In the genomic region with DNA sequence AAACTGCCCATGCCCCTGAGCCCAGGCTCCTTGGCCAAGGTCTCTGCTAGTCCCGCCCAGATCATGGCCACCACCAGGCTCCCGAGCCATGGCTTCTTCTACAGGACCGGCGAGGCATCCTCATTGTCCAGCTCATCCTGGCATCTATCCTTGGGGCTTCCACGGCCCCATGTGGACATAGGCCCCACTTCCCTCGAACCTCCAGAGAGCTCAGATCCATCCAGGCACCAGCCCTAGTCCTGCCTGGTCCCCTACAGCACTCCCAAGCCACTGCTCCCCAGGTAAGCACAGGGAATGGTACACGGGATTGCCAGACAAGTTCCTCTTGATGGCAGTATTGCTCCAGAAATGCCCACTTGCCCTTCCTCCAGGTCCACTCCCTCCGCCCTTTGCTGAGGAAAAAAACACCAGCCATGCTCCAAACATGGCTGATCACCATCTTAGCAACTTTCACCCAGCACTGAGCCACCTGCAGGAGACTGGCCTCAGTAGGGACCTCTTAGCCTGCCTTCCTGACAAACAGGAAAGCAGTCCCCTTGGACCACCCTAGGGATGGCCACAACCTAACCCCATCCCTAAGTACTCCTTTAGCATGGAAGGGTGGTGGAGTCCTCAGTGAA, we compare ENCODE assay signal across 8 cellular contexts.
DNase-seq lines count a peak whose midpoint lies in the region; ATAC-seq and TF ChIP-seq lines count a peak whose summit lies in the region.

No MANE protein-coding gene starts in this region.

- no peak overlapping the region for H3K4me2 ChIP-seq in smooth muscle cell

- no peaks in the 10 kb centered on the region; the same call in none of the 2 replicates for H3K36me3 ChIP-seq in H7 (replicated peaks; ENCODE audit: control insufficient read depth, insufficient read depth, low read length)
- no peaks in the 10 kb centered on the region for H3K36me3 ChIP-seq in smooth muscle cell (ENCODE audit: low read depth)

- no peak overlapping the region for H2AFZ ChIP-seq in smooth muscle cell (ENCODE audit: low read depth)

- H4K20me1 ChIP-seq in smooth muscle cell (ENCODE audit: low read depth) = peaks cover 10% of the 10 kb centered on the region

- POLR2A ChIA-PET in RWPE1 (lab: Yijun Ruan, JAX; ENCODE audit: low non-redundant PET) = no interaction called here

- H3K4me1 ChIP-seq in smooth muscle cell (ENCODE audit: low read depth) = no peaks in the 10 kb centered on the region

- DNase-seq in GM13976 (ENCODE audit: low spot score) (peak; percentile 45), H7 (peak; percentile 32), NCI-H1417 treated with DMSO at 0.1 percent for 48 hours (lab: John Stamatoyannopoulos, UW) (peak; percentile 84), astrocyte of the hippocampus (ENCODE audit: low read depth, low spot score) (peak; percentile 45), omental fat pad (ENCODE audit: low spot score) (peak; percentile 57), smooth muscle cell (lab: John Stamatoyannopoulos, UW; ENCODE audit: unreplicated experiment) (no peak), foreskin fibroblast (no peak), RWPE1 (ENCODE audit: low spot score) (no peak)

- H3F3A ChIP-seq in smooth muscle cell (ENCODE audit: low read depth) = no peaks in the 10 kb centered on the region

- H3K9me3 ChIP-seq in smooth muscle cell (replicated peaks; ENCODE audit: low read depth) = no peaks in the 10 kb centered on the region

- H3K4me3 ChIP-seq in H7 (ENCODE audit: insufficient read depth, low read depth, low read length) (no peak overlapping the region), smooth muscle cell (no peak overlapping the region), foreskin fibroblast (ENCODE audit: low read depth in 1 of 2, low read length in 2 of 2) (no peak overlapping the region)

- in situ Hi-C loops in GM13976 (cut with MboI; ENCODE audit: low sequenced_read_pairs, unreplicated experiment) = no loop called here

- no peaks in the 10 kb centered on the region for H3K79me2 ChIP-seq in smooth muscle cell (ENCODE audit: low read depth)

- H3K27me3 ChIP-seq in H7 (ENCODE audit: control insufficient read depth, insufficient read depth, low read length) = no peaks in the 10 kb centered on the region
- H3K27me3 ChIP-seq in smooth muscle cell (ENCODE audit: low read depth) = no peaks in the 10 kb centered on the region

- WGBS in smooth muscle cell (ENCODE audit: low lambda C conversion rate) = 95% methylated on average over 8 of the region's 8 CpGs

- no peak overlapping the region for H3K27ac ChIP-seq in smooth muscle cell (ENCODE audit: low read depth)
- no peak overlapping the region for H3K27ac ChIP-seq in RWPE1

- TF ChIP-seq CTCF in GM13976 (IDR thresholded peaks at IDR 0.05; ENCODE audit: borderline replicate concordance, control extremely low read depth, extremely low read depth, insufficient read depth, missing control alignments) (peak; percentile 32), omental fat pad (IDR thresholded peaks at IDR 0.05) (no peak), smooth muscle cell (IDR thresholded peaks at IDR 0.05; ENCODE audit: borderline replicate concordance, insufficient read depth, poor library complexity, severe bottlenecking) (no peak), foreskin fibroblast (IDR thresholded peaks at IDR 0.05; ENCODE audit: low read depth, low read length) (no peak), RWPE1 (conservative IDR thresholded peaks at IDR 0.05; ENCODE audit: low read depth) (no peak)

- CTCF ChIA-PET in RWPE1 (lab: Yijun Ruan, JAX) = no interaction called here

- H3K9ac ChIP-seq in smooth muscle cell (ENCODE audit: low read depth) = no peak overlapping the region

- ATAC-seq in omental fat pad (ENCODE audit: low FRiP score) = no peak

Comparison
In these comparisons a context has a peak if more than half of its experiments do, and no peak if none do; other contexts are left out.
1. DNase-seq: peak in GM13976 (single experiment), H7 (single experiment), NCI-H1417 treated with DMSO at 0.1 percent for 48 hours (single experiment), astrocyte of the hippocampus (single experiment) and omental fat pad (single experiment); none in smooth muscle cell (single experiment), foreskin fibroblast (0 of 2) and RWPE1 (single experiment).